ENCODE assay signal across 12 cellular contexts in genomic region chr6:52672422-52673025, GRCh38. TPM values are rescaled to one million over a fixed set of nuclear protein-coding genes. Genes with fewer than 3 reads are reported as not detected.
DNase-seq lines count a peak whose midpoint lies in the region; ATAC-seq and TF ChIP-seq lines count a peak whose summit lies in the region.
"Had no signal": no experiment of that assay in that cellular context is flagged by ENCODE, and none has a peak within 500 bp of the region (broad histone marks: within the 10 kb centered on the region; RNA-seq: fewer than 3 reads in every experiment).

No MANE protein-coding gene starts in this region.

- no peak overlapping the region for H3T11ph ChIP-seq in H9 (ENCODE audit: low read length)

- H3K4ac ChIP-seq in H9 (ENCODE audit: low read depth, low read length): no peak overlapping the region

- no peaks in the 10 kb centered on the region for H3K9me3 ChIP-seq in RWPE2 (ENCODE audit: severe bottlenecking)
- no peaks in the 10 kb centered on the region for H3K9me3 ChIP-seq in H9 (ENCODE audit: control insufficient read depth, low read depth, low read length)
- no peaks in the 10 kb centered on the region for H3K9me3 ChIP-seq in MM.1S (replicated peaks; ENCODE audit: insufficient read depth, low read length)
- H3K9me3 ChIP-seq: suprapubic skin had no signal

- H2AK5ac ChIP-seq in H9 (ENCODE audit: insufficient read length, low read length): no peak overlapping the region

- H3K36me3 ChIP-seq in RWPE2 (ENCODE audit: low read depth) (0 out of 2 replicates have a peak, but pooled peaks cover 2% of the 10 kb centered on the region), MM.1S (replicated peaks; ENCODE audit: insufficient read depth, low read length) (no peaks in the 10 kb centered on the region)

- no peaks in the 10 kb centered on the region for H3K79me1 ChIP-seq in H9 (ENCODE audit: insufficient read depth, low read depth, low read length, poor library complexity, severe bottlenecking)

- H3K9me2 ChIP-seq in MM.1S (replicated peaks; ENCODE audit: insufficient read depth, low read length): no peaks in the 10 kb centered on the region

- H3K27ac ChIP-seq in RWPE2 (ENCODE audit: poor library complexity, severe bottlenecking) (no peak overlapping the region), foreskin keratinocyte (peak overlapping the region; percentile 2), H9 (ENCODE audit: insufficient read length, low read depth, low read length) (no peak overlapping the region), MM.1S (ENCODE audit: low read length) (no peak overlapping the region)
- H3K27ac ChIP-seq: suprapubic skin had no signal

- no peak overlapping the region for H2BK15ac ChIP-seq in H9 (ENCODE audit: low read depth, low read length)

- H4K8ac ChIP-seq in H9 (replicated peaks; ENCODE audit: insufficient read length, low read depth, low read length): no peak overlapping the region

- H2AFZ ChIP-seq in H9 (ENCODE audit: low read length) (no peak overlapping the region), MM.1S (ENCODE audit: low read length) (no peak overlapping the region)

- H4K20me1 ChIP-seq in H9 (ENCODE audit: control insufficient read depth, insufficient read depth, insufficient read length) (no peaks in the 10 kb centered on the region), MM.1S (ENCODE audit: insufficient read depth, low read length) (no peaks in the 10 kb centered on the region)

- peaks cover 6 to 23% (median 17%) of the 10 kb centered on the region in 3 experiments for H3K36me3 Mint-ChIP-seq in H9 (ENCODE audit: insufficient read depth in 1 of 3, low read depth in 3 of 3)

- H3K23me2 ChIP-seq in H9 (ENCODE audit: insufficient read length, low read depth, low read length, poor library complexity, severe bottlenecking): peaks cover 5% of the 10 kb centered on the region

- H2BK20ac ChIP-seq in H9 (ENCODE audit: low read depth, low read length, poor library complexity, severe bottlenecking): no peak overlapping the region

- no peaks in the 10 kb centered on the region for H3K79me2 ChIP-seq in H9 (ENCODE audit: insufficient read depth, low read length)
- peaks cover 22% of the 10 kb centered on the region for H3K79me2 ChIP-seq in MM.1S (ENCODE audit: low read length)

- H3K4me1 Mint-ChIP-seq in H9: peaks cover 29 to 32% of the 10 kb centered on the region in 2 experiments

- H3K27me3 Mint-ChIP-seq in H9 (ENCODE audit: low read depth): peaks cover 20% of the 10 kb centered on the region

- H3K9ac ChIP-seq in H9 (ENCODE audit: extremely low read depth, insufficient read length, low read length): no peak overlapping the region
- no peak overlapping the region for H3K9ac ChIP-seq in MM.1S (ENCODE audit: low read length)

- no peak overlapping the region for H2BK12ac ChIP-seq in H9 (ENCODE audit: insufficient read length, low read depth, low read length)

- H3K4me1 ChIP-seq in RWPE2 (ENCODE audit: insufficient read depth, poor library complexity, severe bottlenecking): peaks cover 19% of the 10 kb centered on the region
- peaks cover 13% of the 10 kb centered on the region for H3K4me1 ChIP-seq in foreskin keratinocyte
- peaks cover 2% of the 10 kb centered on the region; the same call in 1 of the 2 replicates for H3K4me1 ChIP-seq in H9 (ENCODE audit: insufficient read depth, low read length)
- H3K4me1 ChIP-seq in MM.1S (ENCODE audit: low read length): peaks cover 25% of the 10 kb centered on the region

- H4K91ac ChIP-seq in H9 (ENCODE audit: insufficient read length, low read depth, low read length): no peak overlapping the region

- no peak overlapping the region for H3K14ac ChIP-seq in H9 (ENCODE audit: insufficient read depth, low read length)

- no peaks in the 10 kb centered on the region for H3K9me3 Mint-ChIP-seq in H9

- DNase-seq in A172 (ENCODE audit: low spot score): peak; percentile 67
- DNase-seq in Daoy (ENCODE audit: low read depth): peak; percentile 78
- no peak for DNase-seq in RWPE2 (ENCODE audit: low spot score)
- DNase-seq in foreskin keratinocyte: peak; percentile 72 to 86
- DNase-seq in central memory CD4-positive, alpha-beta T cell: no peak
- DNase-seq in H9: no peak
- DNase-seq in HUDEP-2 (lab: John Stamatoyannopoulos, UW; ENCODE audit: unreplicated experiment in 76 of 76): no peak
- DNase-seq in MM.1S: no peak
- DNase-seq: NCI-H1048; occipital lobe; stimulated activated CD4-positive, alpha-beta T cell treated with anti-CD3 and anti-CD28 coated beads, Interleukin-2, amount 100 ng/mL, for 48 hours had no signal

- TF ChIP-seq CTCF in RWPE2 (IDR thresholded peaks at IDR 0.05; ENCODE audit: poor library complexity, severe bottlenecking): no peak
- peak; percentile 1 for TF ChIP-seq CTCF in foreskin keratinocyte (conservative IDR thresholded peaks at IDR 0.05)
- TF ChIP-seq CTCF in H9 (conservative IDR thresholded peaks at IDR 0.05): no peak
- no peak for TF ChIP-seq CTCF in MM.1S (IDR thresholded peaks at IDR 0.05; ENCODE audit: low read length)

- ATAC-seq in RWPE2 (ENCODE audit: low read depth) (peak; percentile 81), foreskin keratinocyte (peak; percentile 91)

- H3K4me3 ChIP-seq in RWPE2 (ENCODE audit: severe bottlenecking) (no peak overlapping the region), MM.1S (ENCODE audit: low read length) (no peak overlapping the region)
- H3K4me3 ChIP-seq: suprapubic skin had no signal

- H3K27me3 ChIP-seq in RWPE2 (ENCODE audit: insufficient read depth, poor library complexity, severe bottlenecking) (no peaks in the 10 kb centered on the region), foreskin keratinocyte (no peaks in the 10 kb centered on the region), H9 (ENCODE audit: insufficient read depth, low read length) (no peaks in the 10 kb centered on the region; the same call in 1 of the 2 replicates), MM.1S (replicated peaks; ENCODE audit: insufficient read depth, low read length) (no peaks in the 10 kb centered on the region)
- H3K27me3 ChIP-seq: suprapubic skin had no signal

- peak overlapping the region in 1 of 2 experiments; percentile 5; a peak in 1 of 5 replicates for H3K4me3 Mint-ChIP-seq in H9

- WGBS in H9 (ENCODE audit: extremely low coverage, insufficient read length, low lambda C conversion rate): no CpG with 5 or more reads among the region's 9 CpGs

- peaks cover 33% of the 10 kb centered on the region for H3F3A ChIP-seq in MM.1S (ENCODE audit: insufficient read depth, low read length)

- no peak overlapping the region for H2BK120ac ChIP-seq in H9 (ENCODE audit: low read depth, low read length, poor library complexity, severe bottlenecking)

- H4K5ac ChIP-seq in H9 (ENCODE audit: insufficient read length, low read depth, low read length): no peak overlapping the region

- no peak overlapping the region for H3K27ac Mint-ChIP-seq in H9

- no peak overlapping the region for H3K56ac ChIP-seq in H9 (ENCODE audit: insufficient read length, low read depth, low read length)

- no peak overlapping the region for H2BK5ac ChIP-seq in H9 (ENCODE audit: insufficient read length, low read length)

- no peak overlapping the region for H3K18ac ChIP-seq in H9 (ENCODE audit: insufficient read length, low read depth, low read length)

- H3K23ac ChIP-seq in H9 (ENCODE audit: insufficient read length, low read depth, low read length): no peak overlapping the region

- H3K4me2 ChIP-seq in H9 (ENCODE audit: insufficient read depth, insufficient read length, low read length) (no peak overlapping the region), MM.1S (ENCODE audit: low read depth, low read length) (no peak overlapping the region)

RNA-seq across cellular contexts. Expression of gene TMEM14A, which starts 1.6 kb away (rescaled TPM):
- total RNA-seq in A172 (2014; rRNA removed; shearing (Covaris generic)): 108 and 116 TPM in 2 replicates
- 62.4 and 66.7 TPM in 2 replicates for total RNA-seq in Daoy (2014; rRNA removed; shearing (Covaris generic))
- total RNA-seq in foreskin keratinocyte: 37.2 and 40.3 TPM in 2 replicates
- polyA plus RNA-seq in foreskin keratinocyte: 39.7 and 39.9 TPM in 2 replicates
- 7.3 and 10.7 TPM in 2 replicates for total RNA-seq in H9 (2021)

Comparison
In these comparisons a context has a peak if more than half of its experiments do, and no peak if none do; other contexts are left out.
1. DNase-seq: peak in A172 (single experiment), Daoy (single experiment) and foreskin keratinocyte (2 of 2); none in RWPE2 (single experiment), central memory CD4-positive, alpha-beta T cell (single experiment), H9 (single experiment), HUDEP-2 (0 of 76) and MM.1S (single experiment).